Comparison of ENCODE assay signal across 1 cellular context in genomic region chr22:19988965-19989724, GRCh38.
TF ChIP-seq lines count a peak whose summit lies in the region.

No MANE protein-coding gene starts in this region.

TF ChIP-seq in K562, 482 proteins besides CTCF, POLR2A, EP300 and RAD21 (continued from another document and continues in another):
- no peak for TF ChIP-seq ARID4B (CRISPR knock-in tag; IDR thresholded peaks at IDR 0.05)
- TF ChIP-seq HDGF (IDR thresholded peaks at IDR 0.05) = peak; percentile 75; the same call in 1 of the 2 replicates
- no peak for TF ChIP-seq KLF10 (CRISPR knock-in tag; IDR thresholded peaks at IDR 0.05)
- no peak for TF ChIP-seq CREB1 (IDR thresholded peaks at IDR 0.05)
- TF ChIP-seq CREB1 (CRISPR knock-in tag; IDR thresholded peaks at IDR 0.05) = no peak
- TF ChIP-seq DACH1 (IDR thresholded peaks at IDR 0.05; ENCODE audit: partially characterized antibody) = no peak
- no peak for TF ChIP-seq ZNF274 (IDR thresholded peaks at IDR 0.05; ENCODE audit: borderline replicate concordance, low read depth, low read length)
- no peak for TF ChIP-seq STAG1 (CRISPR knock-in tag; IDR thresholded peaks at IDR 0.05; ENCODE audit: borderline replicate concordance)
- no peak for TF ChIP-seq SAFB (IDR thresholded peaks at IDR 0.05; ENCODE audit: borderline replicate concordance, low read depth, low read length)
- no peak for TF ChIP-seq HBP1 (CRISPR knock-in tag; IDR thresholded peaks at IDR 0.05)
- TF ChIP-seq ZBTB49 (CRISPR knock-in tag; IDR thresholded peaks at IDR 0.05; ENCODE audit: borderline replicate concordance) = no peak
- no peak for TF ChIP-seq RBM34 (IDR thresholded peaks at IDR 0.05; ENCODE audit: borderline replicate concordance, insufficient read depth, low read length)
- no peak for TF ChIP-seq DNMT1 (IDR thresholded peaks at IDR 0.05)
- no peak for TF ChIP-seq SMARCB1 (IDR thresholded peaks at IDR 0.05; ENCODE audit: insufficient read length, low read depth)
- no peak for TF ChIP-seq NELFE (IDR thresholded peaks at IDR 0.05; ENCODE audit: insufficient read depth, insufficient read length)
- no peak for TF ChIP-seq PTBP1 (IDR thresholded peaks at IDR 0.05; ENCODE audit: low read depth, low read length)
- TF ChIP-seq TAF7 (tag; IDR thresholded peaks at IDR 0.05) = no peak; the same call in 1 of the 2 replicates
- no peak for TF ChIP-seq ZZZ3 (IDR thresholded peaks at IDR 0.05)
- no peak for TF ChIP-seq KDM5B (IDR thresholded peaks at IDR 0.05; ENCODE audit: insufficient replicate concordance, low read depth, low read length)
- no peak for TF ChIP-seq HMG20B (CRISPR knock-in tag; IDR thresholded peaks at IDR 0.05)
- TF ChIP-seq CUX1 (CRISPR knock-in tag; IDR thresholded peaks at IDR 0.05) = no peak
- 0 out of 2 replicates have a peak, but pooled peaks have one; percentile 49 for TF ChIP-seq DMBX1 (CRISPR knock-in tag; IDR thresholded peaks at IDR 0.05; ENCODE audit: borderline replicate concordance)
- TF ChIP-seq ZBTB40 (IDR thresholded peaks at IDR 0.05) = peak; percentile 73
- TF ChIP-seq ZBTB40 (CRISPR knock-in tag; IDR thresholded peaks at IDR 0.05) = no peak; the same call in 1 of the 2 replicates
- TF ChIP-seq NR1H2 (CRISPR knock-in tag; IDR thresholded peaks at IDR 0.05) = no peak
- TF ChIP-seq POLR2AphosphoS5 (IDR thresholded peaks at IDR 0.05; ENCODE audit: control insufficient read depth, insufficient read depth, low read depth, low read length) = no peak
- TF ChIP-seq COPS2 (conservative IDR thresholded peaks at IDR 0.05) = no peak
- TF ChIP-seq ZFX (CRISPR knock-in tag; IDR thresholded peaks at IDR 0.05) = no peak
- TF ChIP-seq ZNF668 (CRISPR knock-in tag; IDR thresholded peaks at IDR 0.05) = no peak
- no peak for TF ChIP-seq PHTF2 (CRISPR knock-in tag; IDR thresholded peaks at IDR 0.05)
- no peak for TF ChIP-seq SNRNP70 (optimal IDR thresholded peaks at IDR 0.05; ENCODE audit: low read depth, low read length)
- no peak for TF ChIP-seq HDAC2 (IDR thresholded peaks at IDR 0.05)
- TF ChIP-seq C11orf30 (IDR thresholded peaks at IDR 0.05; ENCODE audit: low read depth) = no peak
- no peak for TF ChIP-seq MBD1 (CRISPR knock-in tag; IDR thresholded peaks at IDR 0.05)
- TF ChIP-seq ZNF3 (CRISPR knock-in tag; IDR thresholded peaks at IDR 0.05) = no peak
- TF ChIP-seq SRF (CRISPR knock-in tag; IDR thresholded peaks at IDR 0.05) = 0 out of 4 replicates have a peak, but pooled peaks have one; percentile 28 to 72
- TF ChIP-seq SMAD4 (CRISPR knock-in tag; conservative IDR thresholded peaks at IDR 0.05) = peak; percentile 96
- no peak for TF ChIP-seq TAF1 (IDR thresholded peaks at IDR 0.05; ENCODE audit: control insufficient read depth, extremely low read depth, insufficient read depth, low read length, severe bottlenecking)
